29 cellular contexts compared by ENCODE assay signal in the genomic region with DNA sequence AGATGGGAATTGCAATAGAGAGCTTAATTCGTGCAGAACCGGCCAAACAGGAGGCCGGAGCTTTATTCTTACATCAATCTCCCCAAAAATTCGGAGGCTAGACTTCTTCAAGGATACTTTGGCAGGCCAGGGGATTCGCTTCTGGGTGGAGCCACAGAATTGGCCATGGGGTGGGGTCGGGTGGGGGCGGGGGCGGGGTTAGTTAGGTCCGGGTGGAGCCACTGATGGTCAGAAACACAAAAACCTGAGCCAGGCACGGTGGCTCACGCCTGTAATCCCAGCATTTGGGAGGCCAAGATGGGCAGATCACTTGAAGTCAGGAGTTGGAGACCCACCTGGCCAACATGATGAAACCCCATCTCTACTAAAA.
A peak's percentile ranks its signal among the peaks of the same experiment; 100 is the strongest.
DNase-seq lines count a peak whose midpoint lies in the region; ATAC-seq and TF ChIP-seq lines count a peak whose summit lies in the region.
"Had no signal": no experiment of that assay in that cellular context is flagged by ENCODE, and none has a peak within 500 bp of the region (broad histone marks: within the 10 kb centered on the region; RNA-seq: fewer than 3 reads in every experiment).

No MANE protein-coding gene starts in this region.

- H3K4me1 ChIP-seq in ES-I3 (ENCODE audit: insufficient read depth, low read length) (no peaks in the 10 kb centered on the region), NT2/D1 (ENCODE audit: insufficient read depth, insufficient read length) (peaks cover 2% of the 10 kb centered on the region), mammary epithelial cell (ENCODE audit: insufficient read depth, low read length) (peaks cover 16% of the 10 kb centered on the region)
- H3K4me1 ChIP-seq: heart right ventricle had no signal

- no peak overlapping the region for H3K4me3 Mint-ChIP-seq in naive thymus-derived CD8-positive, alpha-beta T cell
- H3K4me3 Mint-ChIP-seq: activated CD4-positive, alpha-beta T cell treated with anti-CD3 and anti-CD28 coated beads for 36 hours; activated CD8-positive, alpha-beta T cell treated with anti-CD3 and anti-CD28 coated beads, Interleukin-2, amount 10 ng/mL, durations not matched to agents 7 days and 5 days; CD14-positive monocyte; naive thymus-derived CD4-positive, alpha-beta T cell; stimulated activated naive CD8-positive, alpha-beta T cell treated with anti-CD3 and anti-CD28 coated beads, Interleukin-15, Interleukin-2, amounts not matched to agents 100 ng/mL and 50 ng/mL, for 24 hours had no signal

- in situ Hi-C loops in mammary epithelial cell (cut with MboI; ENCODE audit: low sequenced_read_pairs in 2 of 2) = loop anchor here in 1 of 2 donors (25.0 kb wide), 1 partner anchor 88 kb away; no protein-coding TSS in a partner anchor

- H3K79me2 ChIP-seq in mammary epithelial cell (ENCODE audit: insufficient read depth, low read length) = no peaks in the 10 kb centered on the region

- H3K9me3 Mint-ChIP-seq in naive thymus-derived CD8-positive, alpha-beta T cell = peaks cover 0 to 3% (median 0%) of the 10 kb centered on the region in 9 donors
- H3K9me3 Mint-ChIP-seq: stimulated activated naive CD8-positive, alpha-beta T cell treated with anti-CD3 and anti-CD28 coated beads, Interleukin-15, Interleukin-2, amounts not matched to agents 100 ng/mL and 50 ng/mL, for 24 hours had no signal

- H3K27ac ChIP-seq in mammary epithelial cell (ENCODE audit: insufficient read depth, low read depth, low read length) (peak overlapping the region; percentile 91), layer of hippocampus (ENCODE audit: low read depth, low read length) (peak overlapping the region; percentile 71)
- H3K27ac ChIP-seq: heart right ventricle, SK-N-MC, thoracic aorta, vagina had no signal

- H3K36me3 Mint-ChIP-seq in naive thymus-derived CD8-positive, alpha-beta T cell = no peaks in the 10 kb centered on the region

- DNase-seq in NT2/D1 (ENCODE audit: low read depth, low spot score) (no peak), mammary epithelial cell (no peak), posterior vena cava (ENCODE audit: low spot score) (no peak)
- DNase-seq in naive thymus-derived CD8-positive, alpha-beta T cell = no peak
- DNase-seq: activated CD4-positive, alpha-beta T cell treated with anti-CD3 and anti-CD28 coated beads for 36 hours; activated CD8-positive, alpha-beta T cell treated with anti-CD3 and anti-CD28 coated beads, Interleukin-2, amount 10 ng/mL, durations not matched to agents 7 days and 5 days; activated gamma-delta T cell; cerebellar nuclear complex; erythroblast; foreskin fibroblast; GOT3; heart right ventricle; MM.1S; naive thymus-derived CD4-positive, alpha-beta T cell; NCI-H226; RPMI8226; T-helper 2 cell had no signal

- no peaks in the 10 kb centered on the region for H4K20me1 ChIP-seq in mammary epithelial cell (ENCODE audit: insufficient read depth, low read length)

- no TSS peak for BruUV-seq in mammary epithelial cell (replicated peaks; lab: Mats Ljungman, UMichigan)

- WGBS in mammary epithelial cell (ENCODE audit: low coverage, missing lambda C conversion rate) = 0% methylated on average over 5 of the region's 11 CpGs

- CTCF ChIA-PET in mammary epithelial cell (lab: Charles Lee; ENCODE audit: low non-redundant PET) = no interaction called here

- dilution Hi-C loops in mammary epithelial cell (cut with HindIII; ENCODE audit: low sequenced_read_pairs) = no loop called here

- H3K4me3 ChIP-seq in NT2/D1 (ENCODE audit: insufficient read length, low read depth) (peak overlapping the region; percentile 11), mammary epithelial cell (replicated peaks in 1 of 3; ENCODE audit: insufficient read depth in 1 of 3, low read depth in 2 of 3, low read length in 3 of 3) (peak overlapping the region in 1 of 3 experiments; percentile 2)
- H3K4me3 ChIP-seq: GM12878, heart right ventricle, K562, SK-N-MC, skin epidermis, thoracic aorta, vagina had no signal

- peaks cover 0 to 6% (median 0%) of the 10 kb centered on the region in 5 donors for H3K27me3 Mint-ChIP-seq in naive thymus-derived CD8-positive, alpha-beta T cell
- H3K27me3 Mint-ChIP-seq: activated CD4-positive, alpha-beta T cell treated with anti-CD3 and anti-CD28 coated beads for 36 hours; stimulated activated naive CD8-positive, alpha-beta T cell treated with anti-CD3 and anti-CD28 coated beads, Interleukin-15, Interleukin-2, amounts not matched to agents 100 ng/mL and 50 ng/mL, for 24 hours had no signal

- intact Hi-C loops in mammary epithelial cell (cut with micrococcal nuclease) (loop anchor here (5.0 kb wide), 1 partner anchor 187 kb away; the partner anchor contains the start of gene NIPSNAP2), posterior vena cava (cut with DNase I) (no loop called here)

- H3K27me3 ChIP-seq in NT2/D1 (ENCODE audit: insufficient read depth, insufficient read length) = no peaks in the 10 kb centered on the region
- H3K27me3 ChIP-seq in mammary epithelial cell (ENCODE audit: insufficient read depth, low read length) = no peaks in the 10 kb centered on the region
- no peaks in the 10 kb centered on the region for H3K27me3 ChIP-seq in layer of hippocampus (ENCODE audit: control insufficient read depth, insufficient read depth, low read length)
- H3K27me3 ChIP-seq: heart right ventricle, vagina had no signal

- POLR2A ChIA-PET in naive thymus-derived CD8-positive, alpha-beta T cell (lab: Charles Lee) = no interaction called here

- H3K4me2 ChIP-seq in mammary epithelial cell (ENCODE audit: insufficient read depth, low read depth, low read length) = peak overlapping the region; percentile 73

- H3K9ac ChIP-seq in ES-I3 (ENCODE audit: low read depth, low read length) (peak overlapping the region; percentile 59; the same call in 1 of the 2 replicates), NT2/D1 (ENCODE audit: insufficient read length, low read depth) (peak overlapping the region; percentile 42), mammary epithelial cell (ENCODE audit: insufficient read depth, low read length) (no peak overlapping the region)

- TF ChIP-seq CTCF in mammary epithelial cell (conservative IDR thresholded peaks at IDR 0.05 in 1 of 2, IDR thresholded peaks at IDR 0.05 in 1 of 2; ENCODE audit: extremely low read depth in 1 of 2, insufficient read depth in 1 of 2, low read depth in 1 of 2, low read length in 2 of 2) = no peak

- H2AFZ ChIP-seq in mammary epithelial cell (ENCODE audit: low read depth, low read length) = peak overlapping the region; percentile 84

- H3K36me3 ChIP-seq in ES-I3 (ENCODE audit: insufficient read depth, low read length) (no peaks in the 10 kb centered on the region), NT2/D1 (ENCODE audit: insufficient read depth, insufficient read length, low read length) (no peaks in the 10 kb centered on the region), mammary epithelial cell (ENCODE audit: insufficient read depth, low read length) (no peaks in the 10 kb centered on the region)
- H3K36me3 ChIP-seq: thoracic aorta, vagina had no signal

- no peaks in the 10 kb centered on the region for H3K4me1 Mint-ChIP-seq in naive thymus-derived CD8-positive, alpha-beta T cell
- H3K4me1 Mint-ChIP-seq: activated CD4-positive, alpha-beta T cell treated with anti-CD3 and anti-CD28 coated beads for 36 hours; CD14-positive monocyte had no signal

- H3K9me3 ChIP-seq in ES-I3 (ENCODE audit: control insufficient read depth, insufficient read depth, low read length) (no peaks in the 10 kb centered on the region), NT2/D1 (ENCODE audit: insufficient read depth, low read length) (no peaks in the 10 kb centered on the region), mammary epithelial cell (replicated peaks; ENCODE audit: insufficient read depth, low read length) (no peaks in the 10 kb centered on the region)
- H3K9me3 ChIP-seq: heart right ventricle, thoracic aorta, vagina had no signal

- no peak overlapping the region for H3K27ac Mint-ChIP-seq in naive thymus-derived CD8-positive, alpha-beta T cell
- H3K27ac Mint-ChIP-seq: activated CD4-positive, alpha-beta T cell treated with anti-CD3 and anti-CD28 coated beads for 36 hours; activated CD8-positive, alpha-beta T cell treated with anti-CD3 and anti-CD28 coated beads, Interleukin-2, amount 10 ng/mL, durations not matched to agents 7 days and 5 days; CD14-positive monocyte; naive thymus-derived CD4-positive, alpha-beta T cell; stimulated activated naive CD8-positive, alpha-beta T cell treated with anti-CD3 and anti-CD28 coated beads, Interleukin-15, Interleukin-2, amounts not matched to agents 100 ng/mL and 50 ng/mL, for 24 hours had no signal

- no peak for ATAC-seq in naive thymus-derived CD8-positive, alpha-beta T cell
- ATAC-seq in HG02588 (IDR thresholded peaks at IDR 0.05; ENCODE audit: unreplicated experiment) (no peak), GM21526 (IDR thresholded peaks at IDR 0.05; ENCODE audit: low FRiP score, unreplicated experiment) (no peak)
- ATAC-seq: activated CD4-positive, alpha-beta T cell treated with anti-CD3 and anti-CD28 coated beads for 36 hours; activated CD8-positive, alpha-beta T cell treated with anti-CD3 and anti-CD28 coated beads, Interleukin-2, amount 10 ng/mL, durations not matched to agents 7 days and 5 days; GM12878; heart right ventricle; K562; naive thymus-derived CD4-positive, alpha-beta T cell had no signal
